Comparison of ENCODE assay signal across 11 cellular contexts in the genomic region with DNA sequence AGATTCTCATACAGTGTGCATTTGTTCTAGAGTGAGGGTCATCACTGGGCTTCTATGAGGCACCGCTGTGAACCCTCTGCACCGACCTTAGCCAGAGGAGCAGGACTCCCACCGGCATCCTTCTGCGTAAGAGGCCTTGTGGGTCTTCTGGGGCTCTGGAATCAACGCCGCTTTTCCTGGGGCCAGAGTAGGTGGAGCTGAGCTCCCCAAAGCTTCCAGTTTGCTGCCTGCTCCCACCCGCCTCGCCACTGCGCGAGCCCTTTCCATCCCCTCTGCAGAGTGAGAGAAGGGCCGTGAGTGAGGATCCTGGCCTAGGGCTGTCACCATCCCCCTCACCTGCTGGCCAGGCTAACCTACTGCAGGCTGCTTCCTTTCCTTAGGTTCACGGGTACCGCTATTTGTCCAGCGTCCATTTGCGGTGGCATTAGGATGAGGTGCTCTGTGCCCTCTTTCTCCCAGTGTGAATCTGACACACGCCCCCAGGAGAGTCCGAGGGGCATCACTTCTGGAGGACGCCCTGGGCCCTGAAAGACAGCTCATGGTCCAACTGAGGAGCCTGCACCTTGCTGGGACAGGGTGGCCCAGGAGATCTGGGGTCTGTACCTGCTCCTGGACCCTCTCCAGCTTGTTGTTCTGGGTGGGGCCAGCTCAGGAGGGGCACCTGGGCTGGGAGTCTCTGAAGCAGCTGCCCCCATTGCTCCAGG. TPM values are rescaled to one million over a fixed set of nuclear protein-coding genes. Genes with fewer than 3 reads are reported as not detected.
DNase-seq lines count a peak whose midpoint lies in the region; ATAC-seq, FAIRE-seq and TF ChIP-seq lines count a peak whose summit lies in the region.
"Had no signal": no experiment of that assay in that cellular context is flagged by ENCODE, and none has a peak within 500 bp of the region (broad histone marks: within the 10 kb centered on the region; RNA-seq: fewer than 3 reads in every experiment).

No MANE protein-coding gene starts in this region.

- H3K9ac ChIP-seq in HepG2 (ENCODE audit: insufficient read depth, low read depth, low read length): no peak overlapping the region

- in situ Hi-C loops in HepG2 (cut with HindIII; ENCODE audit: extremely low pct_ligation_motif_present, low pct_unique_long_range_greater_than_20kb): loop anchor here (25.0 kb wide), 1 partner anchor 495 kb away; no protein-coding TSS in a partner anchor
- in situ Hi-C loops in KBM-7 (cut with MboI; ENCODE audit: low pct_unique_long_range_greater_than_20kb, low sequenced_read_pairs): no loop called here

- TF ChIP-seq EP300 in HepG2 (IDR thresholded peaks at IDR 0.05; ENCODE audit: low read depth in 2 of 2, low read length in 2 of 2) (no peak), HepG2 (CRISPR knock-in tag; IDR thresholded peaks at IDR 0.05; ENCODE audit: borderline replicate concordance) (no peak)

- H3K4me1 ChIP-seq in HepG2 (ENCODE audit: insufficient read depth, low read length): peaks cover 12% of the 10 kb centered on the region
- H3K4me1 ChIP-seq: uterus had no signal

- no peaks in the 10 kb centered on the region for H3K79me2 ChIP-seq in HepG2 (ENCODE audit: insufficient read depth, low read length)

- DNase-seq in COLO668 (lab: John Stamatoyannopoulos, UW; ENCODE audit: unreplicated experiment) (peak; percentile 21), RPMI8226 (peak; percentile 35), HepG2 (ENCODE audit: low spot score) (no peak), SKM-1 treated with dmso at 0.1 percent for 144 hours (lab: John Stamatoyannopoulos, UW; ENCODE audit: unreplicated experiment) (no peak), NCI-H2227 treated with DMSO at 0.1 percent for 48 hours (lab: John Stamatoyannopoulos, UW) (no peak), KBM-7 (no peak)
- DNase-seq: uterus had no signal

- intact Hi-C loops in HepG2 (cut with micrococcal nuclease; ENCODE audit: unreplicated experiment): loop anchor here (1.0 kb wide), 1 partner anchor 96 kb away; no protein-coding TSS in a partner anchor

- WGBS in HepG2 (ENCODE audit: low lambda C conversion rate): 64% methylated on average over 14 of the region's 18 CpGs

- peaks cover 0 to 56% of the 10 kb centered on the region in 2 experiments; a peak in 3 of 5 replicates for H3K27me3 ChIP-seq in HepG2 (ENCODE audit: control insufficient read depth in 1 of 2, insufficient read depth in 2 of 2, low read length in 2 of 2)
- H3K27me3 ChIP-seq: uterus had no signal

- no peak for TF ChIP-seq RAD21 in HepG2 (CRISPR knock-in tag; IDR thresholded peaks at IDR 0.05)

- no peak for TF ChIP-seq POLR2A in HepG2 (IDR thresholded peaks at IDR 0.05; ENCODE audit: insufficient read depth in 1 of 2, low read depth in 2 of 2, low read length in 2 of 2)

- ATAC-seq in GM21528 (IDR thresholded peaks at IDR 0.05; ENCODE audit: low FRiP score, unreplicated experiment): peak; percentile 11
- peak; percentile 76 for ATAC-seq in HepG2
- no peak for ATAC-seq in HG03442 (IDR thresholded peaks at IDR 0.05; ENCODE audit: unreplicated experiment)

- no peaks in the 10 kb centered on the region for H4K20me1 ChIP-seq in HepG2 (ENCODE audit: insufficient read depth, low read length)

- POLR2A ChIA-PET in HepG2 (lab: Yijun Ruan, JAX): no interaction called here

- H3K4me2 ChIP-seq in HepG2 (ENCODE audit: low read depth, low read length): no peak overlapping the region

- H3K36me3 ChIP-seq in HepG2 (replicated peaks in 1 of 2; ENCODE audit: control insufficient read depth in 1 of 2, insufficient read depth in 2 of 2, low read length in 2 of 2): no peaks in the 10 kb centered on the region
- H3K36me3 ChIP-seq: uterus had no signal

- no peak overlapping the region for H3K4me3 ChIP-seq in HepG2 (replicated peaks in 1 of 3; ENCODE audit: insufficient read depth in 1 of 3, low read depth in 2 of 3, low read length in 3 of 3)
- H3K4me3 ChIP-seq: lung, uterus had no signal

- no peak overlapping the region for H3K27ac ChIP-seq in HepG2 (ENCODE audit: extremely low read length, insufficient read depth, low read length)
- H3K27ac ChIP-seq: uterus had no signal

- TF ChIP-seq CTCF in HepG2 (CRISPR knock-in tag; IDR thresholded peaks at IDR 0.05): no peak

- no peaks in the 10 kb centered on the region for H3K9me3 ChIP-seq in HepG2 (ENCODE audit: low read length)
- H3K9me3 ChIP-seq: uterus had no signal

- BruUV-seq in HepG2 (replicated peaks; lab: Mats Ljungman, UMichigan): no TSS peak

- no peak overlapping the region for H2AFZ ChIP-seq in HepG2 (ENCODE audit: low read length)

- CTCF ChIA-PET in HepG2 (lab: Yijun Ruan, JAX; ENCODE audit: low intra/inter-chr PET ratio, low total read pairs): interaction anchor here (0.8 to 1.2 kb wide), 2 partner anchors 19 to 290 kb away, joined by 3 to 4 read pairs; no protein-coding TSS in a partner anchor

- FAIRE-seq in HepG2 (lab: Jason Lieb, UNC): no peak

TF ChIP-seq in HepG2, 621 proteins besides CTCF, POLR2A, EP300 and RAD21:
- TF ChIP-seq ZNF564 (CRISPR knock-in tag; IDR thresholded peaks at IDR 0.05): no peak
- peak; percentile 71; the same call in 1 of the 2 replicates for TF ChIP-seq ZBTB33 (CRISPR knock-in tag; IDR thresholded peaks at IDR 0.05)

RNA-seq across cellular contexts. Expression of gene UMODL1, which starts 36.2 kb away (rescaled TPM):
- not detected in 2 replicates for total RNA-seq in HepG2 (2016; rRNA removed; fragmentation: Illumina TruSeq; extraction: Trizol)
- total RNA-seq in HepG2 (2016; cell fraction: cytosol; rRNA removed; fragmentation: Illumina TruSeq; extraction: Trizol; ENCODE audit: low read depth): not detected in 2 replicates
- not detected in 2 replicates for total RNA-seq in HepG2 (2016; cell fraction: insoluble cytoplasmic fraction; rRNA removed; fragmentation: Illumina TruSeq; extraction: Trizol)
- total RNA-seq in HepG2 (2016; cell fraction: membrane; rRNA removed; fragmentation: Illumina TruSeq; extraction: Trizol): not detected in 2 replicates
- not detected in 2 replicates for total RNA-seq in HepG2 (2016; cell fraction: nucleus; rRNA removed; fragmentation: Illumina TruSeq; extraction: Trizol)
- not detected in 2 replicates for polyA plus RNA-seq in HepG2 (2011; rRNA removed)
- polyA plus RNA-seq in HepG2 (2011; cell fraction: cytosol; rRNA removed): not detected in 2 replicates
- not detected in 2 replicates for polyA plus RNA-seq in HepG2 (2011; cell fraction: nucleus; rRNA removed)
- polyA plus RNA-seq in HepG2 (2012): not detected in 2 replicates
- not detected in 2 replicates for polyA plus RNA-seq in HepG2 (2016; cell fraction: cytosol; fragmentation: Illumina TruSeq; extraction: Trizol; ENCODE audit: low read depth)
- not detected in 2 replicates for polyA plus RNA-seq in HepG2 (2016; cell fraction: insoluble cytoplasmic fraction; fragmentation: Illumina TruSeq; extraction: Trizol; ENCODE audit: low read depth)
- not detected in 2 replicates for polyA plus RNA-seq in HepG2 (2016; cell fraction: membrane; fragmentation: Illumina TruSeq; extraction: Trizol; ENCODE audit: low read depth)
- not detected in 2 replicates for polyA plus RNA-seq in HepG2 (2016; cell fraction: nucleus; fragmentation: Illumina TruSeq; extraction: Trizol; ENCODE audit: insufficient read depth, low read depth)
- polyA minus RNA-seq in HepG2 (2011; rRNA and poly(A)+ RNA removed; ENCODE audit: low replicate concordance): not detected in 2 replicates
- polyA minus RNA-seq in HepG2 (2011; cell fraction: cytosol; rRNA and poly(A)+ RNA removed): not detected in 2 replicates
- not detected in 2 replicates for polyA minus RNA-seq in HepG2 (2011; cell fraction: nucleus; rRNA and poly(A)+ RNA removed)
- total RNA-seq: H4, uterus had no signal

Comparison
In these comparisons a context has a peak if more than half of its experiments do, and no peak if none do; other contexts are left out.
1. DNase-seq: peak in COLO668 (single experiment) and RPMI8226 (single experiment); none in HepG2 (single experiment), SKM-1 treated with dmso at 0.1 percent for 144 hours (single experiment), NCI-H2227 treated with DMSO at 0.1 percent for 48 hours (single experiment) and KBM-7 (single experiment).